9 cellular contexts compared by ENCODE assay signal in genomic region chr12:108816652-108817335, GRCh38. TPM values are rescaled to one million over a fixed set of nuclear protein-coding genes. Genes with fewer than 3 reads are reported as not detected.
A peak's percentile ranks its signal among the peaks of the same experiment; 100 is the strongest.
DNase-seq lines count a peak whose midpoint lies in the region; ATAC-seq and TF ChIP-seq lines count a peak whose summit lies in the region.
"Had no signal": no experiment of that assay in that cellular context is flagged by ENCODE, and none has a peak within 500 bp of the region (broad histone marks: within the 10 kb centered on the region; RNA-seq: fewer than 3 reads in every experiment).

No MANE protein-coding gene starts in this region.

- TF ChIP-seq CTCF in activated CD8-positive, alpha-beta T cell treated with anti-CD3 and anti-CD28 coated beads for 36 hours (IDR thresholded peaks at IDR 0.05), result no peak
- TF ChIP-seq CTCF in colonic mucosa (IDR thresholded peaks at IDR 0.05), result no peak
- TF ChIP-seq CTCF in lower lobe of right lung (IDR thresholded peaks at IDR 0.05), result no peak
- TF ChIP-seq CTCF in tibial artery (IDR thresholded peaks at IDR 0.05), result no peak

- H3K9me3 Mint-ChIP-seq in activated CD8-positive, alpha-beta T cell treated with anti-CD3 and anti-CD28 coated beads, Interleukin-2, amount 10 ng/mL, durations not matched to agents 7 days and 5 days (ENCODE audit: insufficient read depth), result no peaks in the 10 kb centered on the region
- no peaks in the 10 kb centered on the region for H3K9me3 Mint-ChIP-seq in activated CD8-positive, alpha-beta T cell treated with anti-CD3 and anti-CD28 coated beads for 36 hours
- H3K9me3 Mint-ChIP-seq in CD8-positive, alpha-beta memory T cell, result no peaks in the 10 kb centered on the region
- H3K9me3 Mint-ChIP-seq: endodermal cell had no signal

- no peak overlapping the region for H3K4me3 ChIP-seq in colonic mucosa
- H3K4me3 ChIP-seq in lower lobe of right lung, result no peak overlapping the region
- no peak overlapping the region for H3K4me3 ChIP-seq in tibial artery
- H3K4me3 ChIP-seq in CD8-positive, alpha-beta memory T cell (ENCODE audit: low read length), result no peak overlapping the region

- H3K36me3 Mint-ChIP-seq in activated CD8-positive, alpha-beta T cell treated with anti-CD3 and anti-CD28 coated beads, Interleukin-2, amount 10 ng/mL, durations not matched to agents 7 days and 5 days (ENCODE audit: low read depth), result peaks cover 24% of the 10 kb centered on the region
- peaks cover 19% of the 10 kb centered on the region for H3K36me3 Mint-ChIP-seq in activated CD8-positive, alpha-beta T cell treated with anti-CD3 and anti-CD28 coated beads for 36 hours (ENCODE audit: low read depth)
- peaks cover 0 to 77% (median 11%) of the 10 kb centered on the region in 3 donors for H3K36me3 Mint-ChIP-seq in CD8-positive, alpha-beta memory T cell

- no peak overlapping the region for H3K4me3 Mint-ChIP-seq in activated CD8-positive, alpha-beta T cell treated with anti-CD3 and anti-CD28 coated beads, Interleukin-2, amount 10 ng/mL, durations not matched to agents 7 days and 5 days
- H3K4me3 Mint-ChIP-seq in activated CD8-positive, alpha-beta T cell treated with anti-CD3 and anti-CD28 coated beads for 36 hours, result no peak overlapping the region
- H3K4me3 Mint-ChIP-seq in CD8-positive, alpha-beta memory T cell, result no peak overlapping the region
- H3K4me3 Mint-ChIP-seq: endodermal cell had no signal

- H3K9ac ChIP-seq in colonic mucosa (ENCODE audit: low read depth in 2 of 2, low read length in 2 of 2), result no peak overlapping the region

- no peaks in the 10 kb centered on the region for H3K27me3 Mint-ChIP-seq in activated CD8-positive, alpha-beta T cell treated with anti-CD3 and anti-CD28 coated beads, Interleukin-2, amount 10 ng/mL, durations not matched to agents 7 days and 5 days (ENCODE audit: low read depth)
- no peaks in the 10 kb centered on the region for H3K27me3 Mint-ChIP-seq in activated CD8-positive, alpha-beta T cell treated with anti-CD3 and anti-CD28 coated beads for 36 hours
- no peaks in the 10 kb centered on the region for H3K27me3 Mint-ChIP-seq in CD8-positive, alpha-beta memory T cell

- H3K27ac ChIP-seq in colonic mucosa (no peak overlapping the region), lower lobe of right lung (peak overlapping the region; percentile 21), tibial artery (peak overlapping the region; percentile 24 to 31)
- no peak overlapping the region for H3K27ac ChIP-seq in CD8-positive, alpha-beta memory T cell (ENCODE audit: low read depth, low read length)

- H3K27me3 ChIP-seq in colonic mucosa (no peaks in the 10 kb centered on the region), lower lobe of right lung (ENCODE audit: low read depth) (no peaks in the 10 kb centered on the region), tibial artery (no peaks in the 10 kb centered on the region)
- no peaks in the 10 kb centered on the region for H3K27me3 ChIP-seq in CD8-positive, alpha-beta memory T cell (ENCODE audit: insufficient read depth, low read length, poor library complexity, severe bottlenecking)

- no peaks in the 10 kb centered on the region for H3K36me3 ChIP-seq in colonic mucosa
- peaks cover 90% of the 10 kb centered on the region for H3K36me3 ChIP-seq in lower lobe of right lung
- H3K36me3 ChIP-seq in tibial artery, result peaks cover 0 to 74% (median 20%) of the 10 kb centered on the region in 3 donors
- peaks cover 5% of the 10 kb centered on the region for H3K36me3 ChIP-seq in CD8-positive, alpha-beta memory T cell (ENCODE audit: insufficient read depth, low read length)

- peaks cover 6% of the 10 kb centered on the region for H3K4me1 Mint-ChIP-seq in activated CD8-positive, alpha-beta T cell treated with anti-CD3 and anti-CD28 coated beads, Interleukin-2, amount 10 ng/mL, durations not matched to agents 7 days and 5 days (ENCODE audit: low read depth)
- H3K4me1 Mint-ChIP-seq in activated CD8-positive, alpha-beta T cell treated with anti-CD3 and anti-CD28 coated beads for 36 hours (ENCODE audit: low read depth), result peaks cover 9% of the 10 kb centered on the region
- H3K4me1 Mint-ChIP-seq in CD8-positive, alpha-beta memory T cell, result peaks cover 2 to 7% (median 7%) of the 10 kb centered on the region in 3 donors
- H3K4me1 Mint-ChIP-seq: endodermal cell had no signal

- intact Hi-C loops in activated CD8-positive, alpha-beta T cell treated with anti-CD3 and anti-CD28 coated beads for 36 hours (cut with micrococcal nuclease), result no loop called here
- intact Hi-C loops in colonic mucosa (cut with DNase I) (no loop called here), lower lobe of right lung (cut with DNase I) (no loop called here), tibial artery (cut with DNase I; ENCODE audit: low total_unique reads) (no loop called here)

- CTCF ChIA-PET in activated CD8-positive, alpha-beta T cell treated with anti-CD3 and anti-CD28 coated beads, Interleukin-2, amount 10 ng/mL, durations not matched to agents 7 days and 5 days (lab: Charles Lee), result interaction anchor here (1.1 to 1.5 kb wide), 2 partner anchors 134 to 151 kb away, joined by 3 to 5 read pairs; no protein-coding TSS in a partner anchor
- CTCF ChIA-PET in activated CD8-positive, alpha-beta T cell treated with anti-CD3 and anti-CD28 coated beads for 36 hours (lab: Charles Lee), result interaction anchor here (2.0 to 3.3 kb wide), 2 partner anchors 13 to 152 kb away, joined by 7 to 20 read pairs; no protein-coding TSS in a partner anchor
- CTCF ChIA-PET in CD8-positive, alpha-beta memory T cell (lab: Charles Lee), result interaction anchor here (1.0 to 2.3 kb wide), 2 partner anchors 12 to 153 kb away, joined by 3 to 4 read pairs; no protein-coding TSS in a partner anchor

- no peak for DNase-seq in activated CD8-positive, alpha-beta T cell treated with anti-CD3 and anti-CD28 coated beads, Interleukin-2, amount 10 ng/mL, durations not matched to agents 7 days and 5 days
- DNase-seq in activated CD8-positive, alpha-beta T cell treated with anti-CD3 and anti-CD28 coated beads for 36 hours, result no peak
- DNase-seq in colonic mucosa (peak; percentile 65), lower lobe of right lung (no peak), tibial artery (peak in 1 of 2 donors; percentile 70)
- DNase-seq in CD8-positive, alpha-beta memory T cell, result no peak
- DNase-seq: endodermal cell had no signal

- H3K4me1 ChIP-seq in colonic mucosa, result no peaks in the 10 kb centered on the region
- H3K4me1 ChIP-seq in lower lobe of right lung, result peaks cover 57% of the 10 kb centered on the region
- H3K4me1 ChIP-seq in tibial artery, result peaks cover 0 to 61% (median 27%) of the 10 kb centered on the region in 4 donors
- no peaks in the 10 kb centered on the region for H3K4me1 ChIP-seq in CD8-positive, alpha-beta memory T cell (ENCODE audit: insufficient read depth, low read length)

- ATAC-seq in activated CD8-positive, alpha-beta T cell treated with anti-CD3 and anti-CD28 coated beads, Interleukin-2, amount 10 ng/mL, durations not matched to agents 7 days and 5 days, result no peak
- ATAC-seq in activated CD8-positive, alpha-beta T cell treated with anti-CD3 and anti-CD28 coated beads for 36 hours, result no peak
- ATAC-seq in lower lobe of right lung (peak; percentile 50 to 62), GM18861 (IDR thresholded peaks at IDR 0.05; ENCODE audit: unreplicated experiment) (no peak), HG02870 (IDR thresholded peaks at IDR 0.05; ENCODE audit: unreplicated experiment) (no peak)

- no peaks in the 10 kb centered on the region for H3K9me3 ChIP-seq in colonic mucosa
- no peaks in the 10 kb centered on the region for H3K9me3 ChIP-seq in lower lobe of right lung
- no peaks in the 10 kb centered on the region for H3K9me3 ChIP-seq in tibial artery
- no peaks in the 10 kb centered on the region for H3K9me3 ChIP-seq in CD8-positive, alpha-beta memory T cell (ENCODE audit: low read length)

- H3K27ac Mint-ChIP-seq in activated CD8-positive, alpha-beta T cell treated with anti-CD3 and anti-CD28 coated beads, Interleukin-2, amount 10 ng/mL, durations not matched to agents 7 days and 5 days, result peak overlapping the region; percentile 43
- H3K27ac Mint-ChIP-seq in activated CD8-positive, alpha-beta T cell treated with anti-CD3 and anti-CD28 coated beads for 36 hours, result no peak overlapping the region
- H3K27ac Mint-ChIP-seq in CD8-positive, alpha-beta memory T cell, result peak overlapping the region in 2 of 8 donors; percentile 17 to 69

- POLR2A ChIA-PET in activated CD8-positive, alpha-beta T cell treated with anti-CD3 and anti-CD28 coated beads, Interleukin-2, amount 10 ng/mL, durations not matched to agents 7 days and 5 days (lab: Charles Lee), result interaction anchor here (1.7 kb wide), 1 partner anchor 41 kb away, joined by 5 read pairs; the partner anchor contains the start of gene SSH1
- POLR2A ChIA-PET in activated CD8-positive, alpha-beta T cell treated with anti-CD3 and anti-CD28 coated beads for 36 hours (lab: Charles Lee), result interaction anchor here (1.0 to 1.1 kb wide), 2 partner anchors 8 to 11 kb away, joined by 3 read pairs; no protein-coding TSS in a partner anchor
- POLR2A ChIA-PET in CD8-positive, alpha-beta memory T cell (lab: Charles Lee), result interaction anchor here (0.8 kb wide), 1 partner anchor 43 kb away, joined by 3 read pairs; no protein-coding TSS in a partner anchor

RNA-seq across cellular contexts. Expression of gene SSH1, which starts 40.6 kb away (rescaled TPM):
- 10 to 100 TPM; 27.5 to 29.8 TPM for total RNA-seq in activated CD8-positive, alpha-beta T cell treated with anti-CD3 and anti-CD28 coated beads, Interleukin-2, amount 10 ng/mL, durations not matched to agents 7 days and 5 days
- 10 to 100 TPM; 33.0 to 34.5 TPM for total RNA-seq in activated CD8-positive, alpha-beta T cell treated with anti-CD3 and anti-CD28 coated beads for 36 hours
- total RNA-seq in colonic mucosa, result 10 to 100 TPM; 22.5 to 29.1 TPM
- 45.6 TPM for total RNA-seq in lower lobe of right lung
- 10 to 100 TPM; 38.4 to 42.4 TPM for total RNA-seq in CD8-positive, alpha-beta memory T cell
- polyA plus RNA-seq in CD8-positive, alpha-beta memory T cell, result 12.0 TPM

Comparison
In these comparisons a context has a peak if more than half of its experiments do, and no peak if none do; other contexts are left out.
1. ATAC-seq: peak in lower lobe of right lung (2 of 2); none in activated CD8-positive, alpha-beta T cell treated with anti-CD3 and anti-CD28 coated beads, Interleukin-2, amount 10 ng/mL, durations not matched to agents 7 days and 5 days (single experiment), activated CD8-positive, alpha-beta T cell treated with anti-CD3 and anti-CD28 coated beads for 36 hours (single experiment), GM18861 (single experiment) and HG02870 (single experiment).
2. H3K27ac ChIP-seq: peak in lower lobe of right lung (single experiment) and tibial artery (2 of 2); none in colonic mucosa (single experiment) and CD8-positive, alpha-beta memory T cell (single experiment).